27 cellular contexts compared by ENCODE assay signal in genomic region chr1:9703165-9703509, GRCh38. TPM values are rescaled to one million over a fixed set of nuclear protein-coding genes. Genes with fewer than 3 reads are reported as not detected.
DNase-seq lines count a peak whose midpoint lies in the region; ATAC-seq, FAIRE-seq and TF ChIP-seq lines count a peak whose summit lies in the region.
"Had no signal": no experiment of that assay in that cellular context is flagged by ENCODE, and none has a peak within 500 bp of the region (broad histone marks: within the 10 kb centered on the region; RNA-seq: fewer than 3 reads in every experiment).

No MANE protein-coding gene starts in this region.

- DNase-seq in NCI-H82 (lab: John Stamatoyannopoulos, UW) (peak; percentile 39), NCI-H82 treated with DMSO at 0.1 percent for 48 hours (lab: John Stamatoyannopoulos, UW; ENCODE audit: unreplicated experiment) (no peak), WTC11 (ENCODE audit: low spot score) (no peak), HTR-8/SVneo (ENCODE audit: insufficient read length, low spot score) (no peak), esophagus muscularis mucosa (ENCODE audit: extremely low spot score) (no peak)
- DNase-seq: anterior cingulate cortex; caudate nucleus; GDM1; KG1; left colon; MV-4-11; NCI-H187; NCI-H226; psoas muscle; SK-N-SH; stimulated activated CD4-positive, alpha-beta T cell treated with anti-CD3 and anti-CD28 coated beads, Interleukin-4, amount 100 ng/mL, for 1 hour had no signal

- no peak for FAIRE-seq in HTR-8/SVneo (lab: Jason Lieb, UNC)
- FAIRE-seq: RCC 7860, TTC549, urothelium cell line had no signal

- H3K9me3 Mint-ChIP-seq in WTC11, result peaks cover 7% of the 10 kb centered on the region
- H3K9me3 Mint-ChIP-seq in dendritic cell treated with granulocyte-macrophage colony-stimulating factor and Interleukin-4, amounts not matched to agents 40 ng/mL and 50 ng/mL, for 4 days, result no peaks in the 10 kb centered on the region

- peaks cover 37 to 76% (median 55%) of the 10 kb centered on the region in 10 experiments for H3K4me1 ChIP-seq in BLaER1 treated with 17β-estradiol and CSF1 and Interleukin-3, amounts not matched to agents 10 nM and 100 nM
- no peaks in the 10 kb centered on the region for H3K4me1 ChIP-seq in esophagus muscularis mucosa
- H3K4me1 ChIP-seq: neural progenitor cell, psoas muscle had no signal

- no peak overlapping the region for H3K27ac Mint-ChIP-seq in WTC11
- H3K27ac Mint-ChIP-seq in dendritic cell treated with granulocyte-macrophage colony-stimulating factor and Interleukin-4, amounts not matched to agents 40 ng/mL and 50 ng/mL, for 4 days, result peak overlapping the region; percentile 85
- H3K27ac Mint-ChIP-seq: mesothelial cell of epicardium, neural progenitor cell had no signal

- no peak for TF ChIP-seq CTCF in WTC11 (IDR thresholded peaks at IDR 0.05)
- no peak for TF ChIP-seq CTCF in esophagus muscularis mucosa (IDR thresholded peaks at IDR 0.05)

- no peak overlapping the region for H3K4me3 Mint-ChIP-seq in WTC11
- H3K4me3 Mint-ChIP-seq in dendritic cell treated with granulocyte-macrophage colony-stimulating factor and Interleukin-4, amounts not matched to agents 40 ng/mL and 50 ng/mL, for 4 days, result no peak overlapping the region
- H3K4me3 Mint-ChIP-seq: mesothelial cell of epicardium, neural progenitor cell had no signal

- WGBS in esophagus muscularis mucosa, result 75% methylated on average over 5 of the region's 5 CpGs

- POLR2A ChIA-PET in WTC11 (lab: Charles Lee), result no interaction called here

- H3K27me3 Mint-ChIP-seq in WTC11 (ENCODE audit: low read depth), result no peaks in the 10 kb centered on the region
- no peaks in the 10 kb centered on the region for H3K27me3 Mint-ChIP-seq in dendritic cell treated with granulocyte-macrophage colony-stimulating factor and Interleukin-4, amounts not matched to agents 40 ng/mL and 50 ng/mL, for 4 days

- intact Hi-C loops in dendritic cell treated with granulocyte-macrophage colony-stimulating factor and Interleukin-4, amounts not matched to agents 40 ng/mL and 50 ng/mL, for 4 days (cut with micrococcal nuclease), result no loop called here
- intact Hi-C loops in esophagus muscularis mucosa (cut with DNase I), result no loop called here

- H3K36me3 Mint-ChIP-seq in WTC11, result peaks cover 5% of the 10 kb centered on the region; the same call in 1 of the 2 replicates
- peaks cover 73% of the 10 kb centered on the region for H3K36me3 Mint-ChIP-seq in dendritic cell treated with granulocyte-macrophage colony-stimulating factor and Interleukin-4, amounts not matched to agents 40 ng/mL and 50 ng/mL, for 4 days (ENCODE audit: low read depth)
- H3K36me3 Mint-ChIP-seq: neural progenitor cell had no signal

- H3K4me2 ChIP-seq in BLaER1 treated with 17β-estradiol and CSF1 and Interleukin-3, amounts not matched to agents 10 nM and 100 nM, result peak overlapping the region; percentile 31 to 78 (median 69); a peak in 18 of 22 replicates
- H3K4me2 ChIP-seq: neural progenitor cell, SK-N-SH, smooth muscle cell had no signal

- ATAC-seq in WTC11 (peak; percentile 30; the same call in 1 of the 2 replicates), GM19397 (IDR thresholded peaks at IDR 0.05; ENCODE audit: unreplicated experiment) (no peak)
- ATAC-seq: esophagus mucosa, left colon, psoas muscle had no signal

- peaks cover 44 to 100% (median 91%) of the 10 kb centered on the region in 11 experiments for H4K20me1 ChIP-seq in BLaER1 treated with 17β-estradiol and CSF1 and Interleukin-3, amounts not matched to agents 10 nM and 100 nM

- no peak overlapping the region; a peak in 1 of 22 replicates for H3K9ac ChIP-seq in BLaER1 treated with 17β-estradiol and CSF1 and Interleukin-3, amounts not matched to agents 10 nM and 100 nM
- H3K9ac ChIP-seq: neural progenitor cell, SK-N-SH had no signal

- H3K27me3 ChIP-seq in BLaER1 treated with 17β-estradiol and CSF1 and Interleukin-3, amounts not matched to agents 10 nM and 100 nM, result no peaks in the 10 kb centered on the region
- H3K27me3 ChIP-seq in esophagus muscularis mucosa, result no peaks in the 10 kb centered on the region
- H3K27me3 ChIP-seq: neural progenitor cell had no signal

- H3K4me3 ChIP-seq in BLaER1 treated with 17β-estradiol and CSF1 and Interleukin-3, amounts not matched to agents 10 nM and 100 nM, result peak overlapping the region in 2 of 10 experiments; percentile 4 to 24; a peak in 2 of 20 replicates
- no peak overlapping the region for H3K4me3 ChIP-seq in esophagus muscularis mucosa
- H3K4me3 ChIP-seq: neural progenitor cell, psoas muscle, smooth muscle cell had no signal

- peak overlapping the region in 8 of 11 experiments; percentile 24 to 79 (median 70); a peak in 13 of 22 replicates for H3K27ac ChIP-seq in BLaER1 treated with 17β-estradiol and CSF1 and Interleukin-3, amounts not matched to agents 10 nM and 100 nM
- H3K27ac ChIP-seq in esophagus muscularis mucosa (replicated peaks in 1 of 4), result no peak overlapping the region
- H3K27ac ChIP-seq: 22Rv1, neural progenitor cell, psoas muscle had no signal

- H3K9me3 ChIP-seq in BLaER1 treated with 17β-estradiol and CSF1 and Interleukin-3, amounts not matched to agents 10 nM and 100 nM (replicated peaks in 1 of 11), result peaks cover 5 to 28% (median 20%) of the 10 kb centered on the region in 11 experiments; a peak in 21 of 22 replicates
- H3K9me3 ChIP-seq in esophagus muscularis mucosa, result no peaks in the 10 kb centered on the region
- H3K9me3 ChIP-seq: psoas muscle, SK-N-SH had no signal

- CTCF ChIA-PET in WTC11 (lab: Charles Lee), result interaction anchor here (0.6 to 4.5 kb wide), 7 partner anchors 11 to 1095 kb away, joined by 3 to 39 read pairs (median 4); no protein-coding TSS in a partner anchor

- TF ChIP-seq POLR2A in esophagus muscularis mucosa (IDR thresholded peaks at IDR 0.05; ENCODE audit: low read depth), result no peak

- H3K4me1 Mint-ChIP-seq in WTC11, result peaks cover 10% of the 10 kb centered on the region
- peaks cover 57% of the 10 kb centered on the region for H3K4me1 Mint-ChIP-seq in dendritic cell treated with granulocyte-macrophage colony-stimulating factor and Interleukin-4, amounts not matched to agents 40 ng/mL and 50 ng/mL, for 4 days (ENCODE audit: low read depth)

- H3K36me3 ChIP-seq in BLaER1 treated with 17β-estradiol and CSF1 and Interleukin-3, amounts not matched to agents 10 nM and 100 nM, result peaks cover 71 to 100% (median 89%) of the 10 kb centered on the region in 11 experiments
- peaks cover 0 to 13% (median 2%) of the 10 kb centered on the region in 4 donors for H3K36me3 ChIP-seq in esophagus muscularis mucosa
- H3K36me3 ChIP-seq: neural progenitor cell had no signal

- no peak for TF ChIP-seq EP300 in esophagus muscularis mucosa (IDR thresholded peaks at IDR 0.05)

TF ChIP-seq in WTC11, 78 proteins besides CTCF, POLR2A, EP300 and RAD21:
- peak; percentile 35; the same call in 1 of the 2 replicates for TF ChIP-seq NFYB (CRISPR knock-in tag; conservative IDR thresholded peaks at IDR 0.05; ENCODE audit: low read depth)
- TF ChIP-seq ERG (CRISPR knock-in tag; IDR thresholded peaks at IDR 0.05), result no peak
- no peak for TF ChIP-seq SMAD3 (CRISPR knock-in tag; IDR thresholded peaks at IDR 0.05; ENCODE audit: borderline replicate concordance)
TF ChIP-seq in WTC11: peak in this region for 1.

RNA-seq across cellular contexts. Expression of gene PIK3CD, which starts 51.6 kb away (rescaled TPM):
- total RNA-seq in WTC11 (2021) (17.9 to 23.1 TPM (median 20.2 TPM) in 3 replicates), esophagus muscularis mucosa (10 to 100 TPM in 3 of 4 donors, 1 to 10 TPM in 1; 7.9 to 30.4 (median 13.9) TPM)

Comparison
In these comparisons a context has a peak if more than half of its experiments do, and no peak if none do; other contexts are left out.
1. H3K27ac ChIP-seq: peak in BLaER1 treated with 17β-estradiol and CSF1 and Interleukin-3, amounts not matched to agents 10 nM and 100 nM (8 of 11); none in esophagus muscularis mucosa (0 of 4).